1 cellular context compared by ENCODE assay signal in genomic region chr12:110826592-110827200, GRCh38.
TF ChIP-seq lines count a peak whose summit lies in the region.

No MANE protein-coding gene starts in this region.

TF ChIP-seq in K562, 482 proteins besides CTCF, POLR2A, EP300 and RAD21 (continued from another document):
- TF ChIP-seq ZBTB33 (CRISPR knock-in tag; IDR thresholded peaks at IDR 0.05), result peak; percentile 66
- no peak for TF ChIP-seq SMAD3 (CRISPR knock-in tag; conservative IDR thresholded peaks at IDR 0.05)
- 0 out of 4 replicates have a peak, but pooled peaks of 1 of the 2 experiments have one; percentile 14 for TF ChIP-seq TRIM24 (IDR thresholded peaks at IDR 0.05)
- TF ChIP-seq ELK3 (CRISPR knock-in tag; IDR thresholded peaks at IDR 0.05), result no peak
- no peak for TF ChIP-seq RFX7 (CRISPR knock-in tag; IDR thresholded peaks at IDR 0.05)
- no peak for TF ChIP-seq C11orf30 (IDR thresholded peaks at IDR 0.05; ENCODE audit: low read depth)
- no peak for TF ChIP-seq ZNF584 (CRISPR knock-in tag; IDR thresholded peaks at IDR 0.05; ENCODE audit: low read depth)
- no peak for TF ChIP-seq RBM17 (IDR thresholded peaks at IDR 0.05; ENCODE audit: borderline replicate concordance, low read depth, low read length)
- no peak for TF ChIP-seq THAP12 (CRISPR knock-in tag; IDR thresholded peaks at IDR 0.05)
- peak; percentile 96 for TF ChIP-seq SMC3 (conservative IDR thresholded peaks at IDR 0.05; ENCODE audit: insufficient read depth, low read depth, low read length)
- TF ChIP-seq KDM4B (IDR thresholded peaks at IDR 0.05; ENCODE audit: borderline replicate concordance in 2 of 2, low read depth in 1 of 2), result no peak
- TF ChIP-seq MIER1 (IDR thresholded peaks at IDR 0.05; ENCODE audit: low read depth), result no peak
- TF ChIP-seq PHB2 (IDR thresholded peaks at IDR 0.05; ENCODE audit: low read depth), result no peak
- no peak for TF ChIP-seq NFATC3 (IDR thresholded peaks at IDR 0.05)
- no peak for TF ChIP-seq SIX5 (IDR thresholded peaks at IDR 0.05; ENCODE audit: borderline replicate concordance in 1 of 2, insufficient read depth in 1 of 2, low read depth in 1 of 2, low read length in 2 of 2)
- TF ChIP-seq XRCC4 (IDR thresholded peaks at IDR 0.05; ENCODE audit: extremely low read depth, insufficient read depth, insufficient read length), result no peak
- no peak for TF ChIP-seq ZNF766 (CRISPR knock-in tag; conservative IDR thresholded peaks at IDR 0.05)
- TF ChIP-seq KLF13 (tag; IDR thresholded peaks at IDR 0.05; ENCODE audit: borderline replicate concordance, low read depth), result no peak
- peak; percentile 100 for TF ChIP-seq CEBPB (tag; IDR thresholded peaks at IDR 0.05)
- TF ChIP-seq PRDM10 (IDR thresholded peaks at IDR 0.05; ENCODE audit: partially characterized antibody), result peak; percentile 92
